In the genomic region with DNA sequence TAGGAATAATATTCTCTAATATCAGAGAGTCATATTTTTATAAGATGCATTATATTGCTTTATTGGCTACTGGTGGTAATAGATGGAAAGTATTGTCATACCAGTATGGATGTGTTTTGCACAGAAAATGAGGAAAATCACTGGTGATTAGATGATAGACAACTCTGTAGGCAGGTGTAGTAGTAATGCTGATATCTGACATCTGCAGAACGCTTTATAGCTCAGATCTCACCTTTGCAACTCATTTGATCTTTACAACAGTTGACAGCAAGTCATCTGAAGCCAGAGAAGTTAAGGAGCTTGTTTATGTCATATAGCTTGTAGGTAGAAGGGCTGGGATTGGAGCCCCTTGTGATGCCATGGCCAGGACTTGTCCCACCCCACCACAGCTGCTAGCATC, we compare ENCODE assay signal across 32 cellular contexts.
"Had no signal": no experiment of that assay in that cellular context is flagged by ENCODE, and none has a peak within 500 bp of the region (broad histone marks: within the 10 kb centered on the region; RNA-seq: fewer than 3 reads in every experiment).

No MANE protein-coding gene starts in this region.

- H3K36me3 ChIP-seq: MG63 had no signal

- H3K27ac ChIP-seq: KMS-11 had no signal

- H3K4me2 ChIP-seq: KMS-11 had no signal

- H3K4me3 ChIP-seq: MG63 had no signal

- H3K9me3 ChIP-seq: MG63 had no signal

- H3K27me3 ChIP-seq: MG63 had no signal

- DNase-seq: Karpas-422, Kasumi-1, KG1, MG63, MM.1S, MV-4-11, NCI-H1048, NCI-H1092, NCI-H1092 treated with DMSO at 0.1 percent for 48 hours, NCI-H1105, NCI-H1105 treated with DMSO at 0.1 percent for 48 hours, NCI-H1417 treated with DMSO at 0.1 percent for 48 hours, NCI-H1436, NCI-H1694, NCI-H1694 treated with DMSO at 0.1 percent for 48 hours, NCI-H187, NCI-H187 treated with DMSO at 0.1 percent for 48 hours, NCI-H1930, NCI-H2029, NCI-H2029 treated with DMSO at 0.1 percent for 48 hours, NCI-H2081, NCI-H2081 treated with DMSO at 0.1 percent for 48 hours, NCI-H2107, NCI-H2171, NCI-H2171 treated with DMSO at 0.1 percent for 48 hours, NCI-H2227 treated with DMSO at 0.1 percent for 48 hours, NCI-H226, NCI-H345, NCI-H446, NCI-H446 treated with DMSO at 0.1 percent for 48 hours, NCI-H510A had no signal

- H3K9ac ChIP-seq: KMS-11 had no signal
